13 cellular contexts compared by ENCODE assay signal in the genomic region with DNA sequence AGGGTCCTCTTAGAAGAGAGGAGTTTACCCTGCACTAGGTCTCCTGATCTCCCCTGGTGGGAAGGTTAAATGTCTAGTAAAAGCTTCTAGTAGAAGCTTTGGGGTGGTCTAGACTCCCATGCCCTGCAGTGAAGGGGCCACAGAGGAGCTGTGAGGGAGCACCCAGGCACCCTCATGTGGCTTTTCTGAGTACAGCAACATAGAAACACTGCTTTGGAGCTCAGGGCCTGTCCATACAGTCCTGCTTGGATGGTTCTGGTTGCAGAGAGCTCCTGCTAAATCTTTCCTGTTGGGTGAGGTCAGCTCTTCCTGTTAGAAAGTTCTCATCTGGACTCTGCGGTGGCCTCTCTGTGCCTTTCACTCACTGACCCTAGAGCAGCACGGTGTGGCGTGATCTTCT. TPM values are rescaled to one million over a fixed set of nuclear protein-coding genes. Genes with fewer than 3 reads are reported as not detected.
A peak's percentile ranks its signal among the peaks of the same experiment; 100 is the strongest.
DNase-seq lines count a peak whose midpoint lies in the region; ATAC-seq and TF ChIP-seq lines count a peak whose summit lies in the region.
"Had no signal": no experiment of that assay in that cellular context is flagged by ENCODE, and none has a peak within 500 bp of the region (broad histone marks: within the 10 kb centered on the region; RNA-seq: fewer than 3 reads in every experiment).

No MANE protein-coding gene starts in this region.

- no peak overlapping the region for H3K27ac Mint-ChIP-seq in activated naive CD8-positive, alpha-beta T cell treated with anti-CD3 and anti-CD28 coated beads, Interleukin-2, amount 50 U/mL, for 24 hours
- no peak overlapping the region for H3K27ac Mint-ChIP-seq in activated naive CD8-positive, alpha-beta T cell treated with anti-CD3 and anti-CD28 coated beads for 36 hours

- H3F3A ChIP-seq in PC-9 (ENCODE audit: insufficient read depth, low read depth) = no peaks in the 10 kb centered on the region

- no peak overlapping the region for H2AFZ ChIP-seq in PC-9

- H3K4me2 ChIP-seq in PC-9 = no peak overlapping the region
- H3K4me2 ChIP-seq: BLaER1 treated with 17β-estradiol and CSF1 and Interleukin-3, amounts not matched to agents 10 nM and 100 nM had no signal

- no peaks in the 10 kb centered on the region for H4K20me1 ChIP-seq in PC-9 (ENCODE audit: insufficient read depth)
- H4K20me1 ChIP-seq: BLaER1 treated with 17β-estradiol and CSF1 and Interleukin-3, amounts not matched to agents 10 nM and 100 nM had no signal

- H3K27ac ChIP-seq in PC-9 = no peak overlapping the region
- H3K27ac ChIP-seq in testis = no peak overlapping the region
- H3K27ac ChIP-seq: ascending aorta; BLaER1 treated with 17β-estradiol and CSF1 and Interleukin-3, amounts not matched to agents 10 nM and 100 nM; heart right ventricle had no signal

- H3K9me3 Mint-ChIP-seq in activated naive CD8-positive, alpha-beta T cell treated with anti-CD3 and anti-CD28 coated beads, Interleukin-2, amount 50 U/mL, for 24 hours = no peaks in the 10 kb centered on the region
- H3K9me3 Mint-ChIP-seq in activated naive CD8-positive, alpha-beta T cell treated with anti-CD3 and anti-CD28 coated beads for 36 hours = no peaks in the 10 kb centered on the region

- no peaks in the 10 kb centered on the region for H3K27me3 ChIP-seq in PC-9 (ENCODE audit: insufficient read depth, low read depth)
- no peaks in the 10 kb centered on the region for H3K27me3 ChIP-seq in testis
- H3K27me3 ChIP-seq: ascending aorta; BLaER1 treated with 17β-estradiol and CSF1 and Interleukin-3, amounts not matched to agents 10 nM and 100 nM; heart right ventricle had no signal

- no peak for DNase-seq in activated naive CD8-positive, alpha-beta T cell treated with anti-CD3 and anti-CD28 coated beads, Interleukin-2, amount 50 U/mL, for 24 hours
- DNase-seq in activated naive CD8-positive, alpha-beta T cell treated with anti-CD3 and anti-CD28 coated beads for 36 hours = no peak
- DNase-seq in PC-9 (no peak), fibroblast of mammary gland (ENCODE audit: low read depth) (no peak), testis (peak; percentile 25), G401 (ENCODE audit: low spot score) (no peak)
- DNase-seq in activated CD4-positive, CD25-positive, alpha-beta regulatory T cell treated with anti-CD3 and anti-CD28 coated beads, Interleukin-2, amount 50 U/mL, for 72 hours = no peak
- DNase-seq: activated CD4-positive, alpha-beta T cell treated with anti-CD3 and anti-CD28 coated beads, Interleukin-2, amount 50 U/mL, for 48 hours; heart right ventricle; OCI-M1 had no signal

- no peak overlapping the region for H3K4me3 Mint-ChIP-seq in activated naive CD8-positive, alpha-beta T cell treated with anti-CD3 and anti-CD28 coated beads, Interleukin-2, amount 50 U/mL, for 24 hours
- H3K4me3 Mint-ChIP-seq in activated naive CD8-positive, alpha-beta T cell treated with anti-CD3 and anti-CD28 coated beads for 36 hours = no peak overlapping the region

- H3K79me2 ChIP-seq in PC-9 (ENCODE audit: low read depth) = no peaks in the 10 kb centered on the region

- H3K36me3 Mint-ChIP-seq in activated naive CD8-positive, alpha-beta T cell treated with anti-CD3 and anti-CD28 coated beads, Interleukin-2, amount 50 U/mL, for 24 hours (ENCODE audit: low read depth) = peaks cover 23% of the 10 kb centered on the region
- H3K36me3 Mint-ChIP-seq in activated naive CD8-positive, alpha-beta T cell treated with anti-CD3 and anti-CD28 coated beads for 36 hours = peaks cover 8% of the 10 kb centered on the region

- H3K27me3 Mint-ChIP-seq in activated naive CD8-positive, alpha-beta T cell treated with anti-CD3 and anti-CD28 coated beads, Interleukin-2, amount 50 U/mL, for 24 hours = no peaks in the 10 kb centered on the region
- no peaks in the 10 kb centered on the region for H3K27me3 Mint-ChIP-seq in activated naive CD8-positive, alpha-beta T cell treated with anti-CD3 and anti-CD28 coated beads for 36 hours

- TF ChIP-seq POLR2A in testis (IDR thresholded peaks at IDR 0.05) = no peak

- intact Hi-C loops in PC-9 (cut with micrococcal nuclease; ENCODE audit: unreplicated experiment) = no loop called here
- intact Hi-C loops in testis (cut with DNase I; ENCODE audit: low total_unique reads) = no loop called here

- H3K4me1 ChIP-seq in PC-9 (replicated peaks; ENCODE audit: insufficient read depth) (no peaks in the 10 kb centered on the region), testis (no peaks in the 10 kb centered on the region)
- H3K4me1 ChIP-seq: ascending aorta; BLaER1 treated with 17β-estradiol and CSF1 and Interleukin-3, amounts not matched to agents 10 nM and 100 nM; heart right ventricle had no signal

- CTCF ChIA-PET in PC-9 (lab: Charles Lee) = interaction anchor here (0.6 to 0.9 kb wide), 2 partner anchors 108 to 135 kb away, joined by 3 to 4 read pairs; no protein-coding TSS in a partner anchor

- POLR2A ChIA-PET in PC-9 (lab: Charles Lee; ENCODE audit: unreplicated experiment) = no interaction called here

- peak; percentile 40; the same call in 1 of the 2 replicates for TF ChIP-seq CTCF in PC-9 (conservative IDR thresholded peaks at IDR 0.05)
- peak; percentile 26 for TF ChIP-seq CTCF in fibroblast of mammary gland (conservative IDR thresholded peaks at IDR 0.05; ENCODE audit: control insufficient read depth, insufficient read depth, low read depth, low read length)
- TF ChIP-seq CTCF in testis (IDR thresholded peaks at IDR 0.05) = peak in 1 of 3 experiments; percentile 22

- ATAC-seq in activated naive CD8-positive, alpha-beta T cell treated with anti-CD3 and anti-CD28 coated beads, Interleukin-2, amount 50 U/mL, for 24 hours = peak; percentile 59
- ATAC-seq in HG03442 (IDR thresholded peaks at IDR 0.05; ENCODE audit: unreplicated experiment) = no peak

- in situ Hi-C loops in G401 (cut with HindIII; ENCODE audit: low sequenced_read_pairs) = no loop called here

- BruUV-seq in PC-9 (replicated peaks; lab: Mats Ljungman, UMichigan) = no TSS peak

- H3K9me2 ChIP-seq in PC-9 (ENCODE audit: insufficient read depth) = no peaks in the 10 kb centered on the region

- WGBS in testis, 2 donors = 94 to 96% methylated on average over 3 of the region's 3 CpGs

- H3K9me3 ChIP-seq in PC-9 (ENCODE audit: insufficient read depth, low read depth) = no peaks in the 10 kb centered on the region
- no peaks in the 10 kb centered on the region for H3K9me3 ChIP-seq in testis
- H3K9me3 ChIP-seq: ascending aorta; BLaER1 treated with 17β-estradiol and CSF1 and Interleukin-3, amounts not matched to agents 10 nM and 100 nM; heart right ventricle had no signal

- H3K4me1 Mint-ChIP-seq in activated naive CD8-positive, alpha-beta T cell treated with anti-CD3 and anti-CD28 coated beads, Interleukin-2, amount 50 U/mL, for 24 hours = peaks cover 2% of the 10 kb centered on the region
- no peaks in the 10 kb centered on the region for H3K4me1 Mint-ChIP-seq in activated naive CD8-positive, alpha-beta T cell treated with anti-CD3 and anti-CD28 coated beads for 36 hours

- H3K4me3 ChIP-seq in PC-9 (no peak overlapping the region), fibroblast of mammary gland (ENCODE audit: control insufficient read depth, low read depth, low read length) (no peak overlapping the region), testis (no peak overlapping the region)
- H3K4me3 ChIP-seq: ascending aorta; BLaER1 treated with 17β-estradiol and CSF1 and Interleukin-3, amounts not matched to agents 10 nM and 100 nM; heart right ventricle had no signal

- H3K36me3 ChIP-seq in PC-9 (ENCODE audit: low read depth) (no peaks in the 10 kb centered on the region), testis (ENCODE audit: low read depth, missing control alignments) (no peaks in the 10 kb centered on the region)

RNA-seq across cellular contexts. Expression of a gene that starts 47.8 kb away (rescaled TPM):
- total RNA-seq in activated naive CD8-positive, alpha-beta T cell treated with anti-CD3 and anti-CD28 coated beads for 36 hours = 10 to 100 TPM; 12.2 to 14.4 TPM
- total RNA-seq in PC-9 (2021) (10.3 and 11.2 TPM in 2 replicates), testis (10 to 100 TPM; 15.4 to 18.4 TPM)
- 13.4 TPM for polyA plus RNA-seq in testis (ENCODE audit: insufficient read depth, low read depth, low replicate concordance)
- 12.9 and 18.9 TPM in 2 replicates for total RNA-seq in G401 (2014; rRNA removed; shearing (Covaris generic))
